Comparison of ENCODE assay signal across 16 cellular contexts in genomic region chr10:84907461-84908010, GRCh38.
DNase-seq lines count a peak whose midpoint lies in the region; ATAC-seq and TF ChIP-seq lines count a peak whose summit lies in the region.
"Had no signal": no experiment of that assay in that cellular context is flagged by ENCODE, and none has a peak within 500 bp of the region (broad histone marks: within the 10 kb centered on the region; RNA-seq: fewer than 3 reads in every experiment).

No MANE protein-coding gene starts in this region.

- peaks cover 2% of the 10 kb centered on the region for H3K9me3 Mint-ChIP-seq in nephron progenitor cell
- H3K9me3 Mint-ChIP-seq: CD8-positive, alpha-beta T cell had no signal

- ATAC-seq in gastroesophageal sphincter (peak; percentile 12), GM21737 (IDR thresholded peaks at IDR 0.05; ENCODE audit: unreplicated experiment) (no peak)
- ATAC-seq: CD8-positive, alpha-beta T cell had no signal

- no peak for TF ChIP-seq POLR2A in gastroesophageal sphincter (IDR thresholded peaks at IDR 0.05)

- no CpG with 5 or more reads among the region's 4 CpGs for WGBS in gastroesophageal sphincter (ENCODE audit: low coverage in 1 of 2), 2 donors

- H3K4me1 ChIP-seq in SJCRH30 (peaks cover 12% of the 10 kb centered on the region; the same call in 1 of the 2 replicates), gastroesophageal sphincter (no peaks in the 10 kb centered on the region)
- H3K4me1 ChIP-seq: BLaER1, Caco-2, HAP-1 had no signal

- no peak for TF ChIP-seq CTCF in gastroesophageal sphincter (IDR thresholded peaks at IDR 0.05)
- no peak for TF ChIP-seq CTCF in nephron progenitor cell (IDR thresholded peaks at IDR 0.05)

- H3K9me3 ChIP-seq in SJCRH30 (replicated peaks) (no peaks in the 10 kb centered on the region), gastroesophageal sphincter (no peaks in the 10 kb centered on the region)
- H3K9me3 ChIP-seq: BLaER1, Caco-2, HAP-1 had no signal

- H3K36me3 Mint-ChIP-seq in nephron progenitor cell (ENCODE audit: low read depth): no peaks in the 10 kb centered on the region
- H3K36me3 Mint-ChIP-seq: CD4-positive, CD25-positive, alpha-beta regulatory T cell; CD8-positive, alpha-beta T cell had no signal

- H3K27me3 ChIP-seq in SJCRH30: no peaks in the 10 kb centered on the region
- peaks cover 8% of the 10 kb centered on the region for H3K27me3 ChIP-seq in gastroesophageal sphincter
- H3K27me3 ChIP-seq: BLaER1 had no signal

- H3K27ac ChIP-seq in SJCRH30: peak overlapping the region; percentile 42; the same call in 1 of the 2 replicates
- H3K27ac ChIP-seq in gastroesophageal sphincter: no peak overlapping the region
- H3K27ac ChIP-seq: BLaER1, C4-2B had no signal

- no peak overlapping the region for H3K27ac Mint-ChIP-seq in nephron progenitor cell
- H3K27ac Mint-ChIP-seq: B cell; CD8-positive, alpha-beta T cell had no signal

- H3K36me3 ChIP-seq in SJCRH30: no peaks in the 10 kb centered on the region
- H3K36me3 ChIP-seq in gastroesophageal sphincter: no peaks in the 10 kb centered on the region
- H3K36me3 ChIP-seq: BLaER1, HAP-1 had no signal

- DNase-seq in SJCRH30 (peak; percentile 70 to 84), nephron progenitor cell (peak; percentile 8), NOMO-1 treated with dmso at 0.1 percent for 144 hours (lab: John Stamatoyannopoulos, UW; ENCODE audit: unreplicated experiment) (no peak), hypothalamus (lab: John Stamatoyannopoulos, UW) (no peak)
- DNase-seq: Caco-2; CD4-positive, CD25-positive, alpha-beta regulatory T cell; CD8-positive, alpha-beta T cell; DMS153; DND-41; GOT3 had no signal

- H3K27me3 Mint-ChIP-seq in nephron progenitor cell (ENCODE audit: low read depth, poor library complexity): peaks cover 4% of the 10 kb centered on the region
- H3K27me3 Mint-ChIP-seq: B cell had no signal

- no peak overlapping the region for H3K4me3 Mint-ChIP-seq in nephron progenitor cell
- H3K4me3 Mint-ChIP-seq: B cell; CD4-positive, CD25-positive, alpha-beta regulatory T cell; CD8-positive, alpha-beta T cell had no signal

- TF ChIP-seq EP300 in gastroesophageal sphincter (IDR thresholded peaks at IDR 0.05): no peak

- H3K4me1 Mint-ChIP-seq in nephron progenitor cell: peaks cover 6% of the 10 kb centered on the region
- H3K4me1 Mint-ChIP-seq: B cell; CD4-positive, CD25-positive, alpha-beta regulatory T cell had no signal

- no peak overlapping the region for H3K4me3 ChIP-seq in SJCRH30
- H3K4me3 ChIP-seq in gastroesophageal sphincter: no peak overlapping the region
- H3K4me3 ChIP-seq: BLaER1, HAP-1 had no signal

Comparison
In these comparisons a context has a peak if more than half of its experiments do, and no peak if none do; other contexts are left out.
1. DNase-seq: peak in SJCRH30 (2 of 2) and nephron progenitor cell (single experiment); none in NOMO-1 treated with dmso at 0.1 percent for 144 hours (single experiment) and hypothalamus (0 of 51).